Comparison of ENCODE assay signal across 1 cellular context in genomic region chr10:21078410-21079329, GRCh38.
TF ChIP-seq lines count a peak whose summit lies in the region.

No MANE protein-coding gene starts in this region.

TF ChIP-seq in K562, 482 proteins besides CTCF, POLR2A, EP300 and RAD21 (continued from another document and continues in another):
- TF ChIP-seq ATF2 (CRISPR knock-in tag; IDR thresholded peaks at IDR 0.05) (no peak), NELFE (IDR thresholded peaks at IDR 0.05; ENCODE audit: insufficient read depth, insufficient read length) (no peak), GABPA (tag; conservative IDR thresholded peaks at IDR 0.05; ENCODE audit: low read depth) (peak; percentile 32; the same call in 1 of the 2 replicates), ZBTB1 (CRISPR knock-in tag; IDR thresholded peaks at IDR 0.05; ENCODE audit: borderline replicate concordance, low read depth) (no peak), GTF2A2 (tag; IDR thresholded peaks at IDR 0.05) (peak; percentile 90), USF1 (CRISPR knock-in tag; IDR thresholded peaks at IDR 0.05) (peak; percentile 40; the same call in 1 of the 2 replicates), BCL6 (CRISPR knock-in tag; IDR thresholded peaks at IDR 0.05) (peak; percentile 86), ZBTB17 (CRISPR knock-in tag; IDR thresholded peaks at IDR 0.05) (peak; percentile 78; the same call in 1 of the 2 replicates), BRF2 (IDR thresholded peaks at IDR 0.05; ENCODE audit: borderline replicate concordance, insufficient read depth, insufficient read length) (no peak), RCOR1 (IDR thresholded peaks at IDR 0.05; ENCODE audit: borderline replicate concordance in 1 of 2, low read depth in 2 of 2, low read length in 2 of 2) (peak in 1 of 2 experiments; percentile 59; a peak in 1 of 4 replicates), FOS (IDR thresholded peaks at IDR 0.05; ENCODE audit: extremely low read depth, insufficient read length) (no peak), PCBP2 (IDR thresholded peaks at IDR 0.05; ENCODE audit: low read depth, low read length, poor library complexity, severe bottlenecking) (no peak), HNRNPL (IDR thresholded peaks at IDR 0.05; ENCODE audit: low read depth, low read length) (no peak), PPARD (CRISPR knock-in tag; IDR thresholded peaks at IDR 0.05) (no peak), ZNF507 (tag; conservative IDR thresholded peaks at IDR 0.05) (peak; percentile 31; the same call in 1 of the 2 replicates), KLF10 (CRISPR knock-in tag; IDR thresholded peaks at IDR 0.05) (no peak), PURB (CRISPR knock-in tag; IDR thresholded peaks at IDR 0.05; ENCODE audit: low read depth) (no peak), SRSF7 (optimal IDR thresholded peaks at IDR 0.05; ENCODE audit: low read depth, low read length) (no peak), EP400 (IDR thresholded peaks at IDR 0.05) (0 out of 2 replicates have a peak, but pooled peaks have one; percentile 4), SRSF9 (IDR thresholded peaks at IDR 0.05; ENCODE audit: borderline replicate concordance, low read depth, low read length) (no peak), ZBED1 (IDR thresholded peaks at IDR 0.05) (no peak), ARHGAP35 (IDR thresholded peaks at IDR 0.05; ENCODE audit: partially characterized antibody) (no peak), NR0B1 (IDR thresholded peaks at IDR 0.05; ENCODE audit: partially characterized antibody) (no peak), SRSF3 (IDR thresholded peaks at IDR 0.05; ENCODE audit: insufficient read depth, low read length) (no peak), L3MBTL2 (IDR thresholded peaks at IDR 0.05) (peak; percentile 95), TFE3 (CRISPR knock-in tag; IDR thresholded peaks at IDR 0.05) (peak; percentile 46; the same call in 1 of the 2 replicates), BRD9 (IDR thresholded peaks at IDR 0.05; ENCODE audit: low read depth, partially characterized antibody) (no peak), NFYB (IDR thresholded peaks at IDR 0.05; ENCODE audit: extremely low read depth, insufficient read length) (no peak), NCOA2 (IDR thresholded peaks at IDR 0.05; ENCODE audit: partially characterized antibody in 2 of 2) (no peak), HMBOX1 (IDR thresholded peaks at IDR 0.05) (no peak), DACH1 (IDR thresholded peaks at IDR 0.05; ENCODE audit: partially characterized antibody) (no peak), NFATC3 (IDR thresholded peaks at IDR 0.05) (no peak), TRIM25 (IDR thresholded peaks at IDR 0.05; ENCODE audit: borderline replicate concordance) (no peak), BCLAF1 (IDR thresholded peaks at IDR 0.05; ENCODE audit: borderline replicate concordance in 1 of 2, control insufficient read depth in 1 of 2, low read depth in 2 of 2, low read length in 1 of 2) (no peak), MXD1 (CRISPR knock-in tag; IDR thresholded peaks at IDR 0.05; ENCODE audit: borderline replicate concordance, poor library complexity, severe bottlenecking) (no peak), SETDB1 (IDR thresholded peaks at IDR 0.05; ENCODE audit: low read length) (no peak), ARID2 (IDR thresholded peaks at IDR 0.05) (no peak), ZNF217 (CRISPR knock-in tag; IDR thresholded peaks at IDR 0.05) (no peak), ETV1 (tag; conservative IDR thresholded peaks at IDR 0.05; ENCODE audit: low read depth) (peak; percentile 38; the same call in 1 of the 2 replicates), U2AF1 (optimal IDR thresholded peaks at IDR 0.05; ENCODE audit: low read depth, low read length) (no peak), MEF2D (tag; conservative IDR thresholded peaks at IDR 0.05; ENCODE audit: low read depth) (peak; percentile 90), ZNF717 (CRISPR knock-in tag; IDR thresholded peaks at IDR 0.05) (no peak), ZNF280A (IDR thresholded peaks at IDR 0.05; ENCODE audit: low read depth, partially characterized antibody) (no peak), DDX20 (tag; IDR thresholded peaks at IDR 0.05; ENCODE audit: low read depth) (peak; percentile 93), GTF3C2 (IDR thresholded peaks at IDR 0.05; ENCODE audit: borderline replicate concordance, extremely low read depth, insufficient read length) (no peak), C11orf30 (IDR thresholded peaks at IDR 0.05; ENCODE audit: low read depth) (no peak), ZNF436 (CRISPR knock-in tag; IDR thresholded peaks at IDR 0.05) (no peak), RBM15 (IDR thresholded peaks at IDR 0.05; ENCODE audit: insufficient read depth, low read length) (no peak), GABPB2 (CRISPR knock-in tag; conservative IDR thresholded peaks at IDR 0.05) (no peak), SREBF2 (CRISPR knock-in tag; IDR thresholded peaks at IDR 0.05) (no peak)
